ENCODE assay signal across 21 cellular contexts in genomic region chr11:102545701-102546100, GRCh38. TPM values are rescaled to one million over a fixed set of nuclear protein-coding genes. Genes with fewer than 3 reads are reported as not detected.
"Had no signal": no experiment of that assay in that cellular context is flagged by ENCODE, and none has a peak within 500 bp of the region (broad histone marks: within the 10 kb centered on the region; RNA-seq: fewer than 3 reads in every experiment).

No MANE protein-coding gene starts in this region.

- H3K27ac ChIP-seq: foreskin keratinocyte, skin epidermis, thoracic aorta, upper lobe of right lung had no signal

- H3K9me3 ChIP-seq: thoracic aorta, upper lobe of right lung had no signal

- ATAC-seq: activated CD8-positive, alpha-beta T cell treated with anti-CD3 and anti-CD28 coated beads for 36 hours; foreskin keratinocyte; left ventricle myocardium superior; right cardiac atrium had no signal

- H3K4me1 Mint-ChIP-seq: nephron had no signal

- H3K27me3 ChIP-seq: upper lobe of right lung had no signal

- DNase-seq: activated CD8-positive, alpha-beta T cell treated with anti-CD3 and anti-CD28 coated beads for 36 hours; activated T-cell treated with anti-CD3 and anti-CD28 coated beads, Interleukin-2, amount 50 U/mL, for 48 hours; aorta; effector memory CD4-positive, alpha-beta T cell; foreskin keratinocyte; glutamatergic neuron; hypothalamus; left ventricle myocardium superior; mesendoderm; nucleus accumbens; right cardiac atrium; stimulated activated CD4-positive, alpha-beta T cell treated with anti-CD3 and anti-CD28 coated beads, Interleukin-4, amount 100 ng/mL, for 24 hours; T-helper 1 cell; T1000; upper lobe of right lung had no signal

- H3K9me3 Mint-ChIP-seq: activated CD8-positive, alpha-beta T cell treated with anti-CD3 and anti-CD28 coated beads for 36 hours; dendritic cell treated with granulocyte-macrophage colony-stimulating factor and Interleukin-4, amounts not matched to agents 40 ng/mL and 50 ng/mL, for 4 days; nephron had no signal

- H3K36me3 ChIP-seq: thoracic aorta, upper lobe of right lung had no signal

- H3K4me3 ChIP-seq: skin epidermis, thoracic aorta, upper lobe of right lung had no signal

- H3K27me3 Mint-ChIP-seq: activated CD8-positive, alpha-beta T cell treated with anti-CD3 and anti-CD28 coated beads for 36 hours; progenitor cell of endocrine pancreas had no signal

- H3K4me3 Mint-ChIP-seq: activated CD8-positive, alpha-beta T cell treated with anti-CD3 and anti-CD28 coated beads for 36 hours; dendritic cell treated with granulocyte-macrophage colony-stimulating factor and Interleukin-4, amounts not matched to agents 40 ng/mL and 50 ng/mL, for 4 days; nephron had no signal

- H3K4me1 ChIP-seq: foreskin keratinocyte, upper lobe of right lung had no signal

- H3K27ac Mint-ChIP-seq: activated CD8-positive, alpha-beta T cell treated with anti-CD3 and anti-CD28 coated beads for 36 hours; dendritic cell treated with granulocyte-macrophage colony-stimulating factor and Interleukin-4, amounts not matched to agents 40 ng/mL and 50 ng/mL, for 4 days; nephron; progenitor cell of endocrine pancreas had no signal

RNA-seq across cellular contexts. Expression of gene MMP7, which starts 15.2 kb away (rescaled TPM):
- total RNA-seq: activated CD8-positive, alpha-beta T cell treated with anti-CD3 and anti-CD28 coated beads for 36 hours; cerebellum; left ventricle myocardium superior; progenitor cell of endocrine pancreas; right cardiac atrium; thoracic aorta had no signal
